Comparison of ENCODE assay signal across 15 cellular contexts in the genomic region with DNA sequence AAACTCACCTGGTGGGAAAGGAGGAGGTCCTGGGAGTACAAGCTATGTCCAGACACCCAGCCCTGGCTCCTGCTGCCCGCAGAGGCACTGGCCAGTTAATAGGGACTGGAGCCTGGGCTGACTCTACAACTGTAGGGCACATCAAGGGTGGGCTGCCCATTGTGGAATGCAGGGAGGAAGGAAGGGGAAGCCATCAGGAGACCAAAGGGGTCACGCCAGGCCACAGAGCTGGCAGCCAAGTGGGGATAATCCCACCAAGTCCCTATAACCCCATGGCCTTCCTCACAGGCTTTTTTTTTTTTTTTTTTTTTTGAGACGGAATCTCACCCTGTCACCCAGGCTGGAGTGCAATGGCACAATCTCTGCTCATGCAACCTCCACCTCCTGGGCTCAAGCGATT. TPM values are rescaled to one million over a fixed set of nuclear protein-coding genes. Genes with fewer than 3 reads are reported as not detected.
DNase-seq lines count a peak whose midpoint lies in the region; FAIRE-seq and TF ChIP-seq lines count a peak whose summit lies in the region.
"Had no signal": no experiment of that assay in that cellular context is flagged by ENCODE, and none has a peak within 500 bp of the region (broad histone marks: within the 10 kb centered on the region; RNA-seq: fewer than 3 reads in every experiment).

No MANE protein-coding gene starts in this region.

- H4K12ac ChIP-seq in trophoblast cell (ENCODE audit: low read depth, low read length) = no peak overlapping the region

- DNase-seq in right atrium auricular region (ENCODE audit: low spot score) = no peak
- DNase-seq in cardiac septum (ENCODE audit: low spot score) = no peak
- no peak for DNase-seq in astrocyte (ENCODE audit: low read depth)
- no peak for DNase-seq in trophoblast cell
- DNase-seq in Ammon's horn (ENCODE audit: low spot score) = no peak
- DNase-seq in NCI-H2029 treated with DMSO at 0.1 percent for 48 hours (lab: John Stamatoyannopoulos, UW) = no peak
- DNase-seq: ACHN; CD4-positive, alpha-beta T cell; GOT3; H9 had no signal

- H3K27me3 ChIP-seq in right atrium auricular region (no peaks in the 10 kb centered on the region), astrocyte (ENCODE audit: insufficient read depth, low read length) (no peaks in the 10 kb centered on the region), layer of hippocampus (ENCODE audit: control insufficient read depth, insufficient read depth, low read length) (no peaks in the 10 kb centered on the region), trophoblast cell (ENCODE audit: insufficient read depth, low read length) (no peaks in the 10 kb centered on the region)

- H2AFZ ChIP-seq in astrocyte (ENCODE audit: low read depth, low read length) (no peak overlapping the region), trophoblast cell (ENCODE audit: insufficient read depth, low read length, poor library complexity) (no peak overlapping the region)

- TF ChIP-seq CTCF in right atrium auricular region (IDR thresholded peaks at IDR 0.05) = no peak
- no peak for TF ChIP-seq CTCF in astrocyte (IDR thresholded peaks at IDR 0.05; ENCODE audit: insufficient read depth, low read depth, low read length)

- no peaks in the 10 kb centered on the region for H3K79me2 ChIP-seq in astrocyte (ENCODE audit: insufficient read depth, low read length)
- H3K79me2 ChIP-seq in trophoblast cell (ENCODE audit: control insufficient read depth, insufficient read depth, low read length, poor library complexity) = no peaks in the 10 kb centered on the region

- H3K27ac Mint-ChIP-seq in astrocyte (ENCODE audit: unreplicated experiment) = peak overlapping the region; percentile 41
- H3K27ac Mint-ChIP-seq: B cell; CD4-positive, alpha-beta T cell had no signal

- no peaks in the 10 kb centered on the region for H3K4me1 Mint-ChIP-seq in astrocyte (ENCODE audit: low read depth, unreplicated experiment)

- H3K4me3 Mint-ChIP-seq in astrocyte (ENCODE audit: unreplicated experiment) = no peak overlapping the region
- H3K4me3 Mint-ChIP-seq: B cell; CD4-positive, alpha-beta T cell had no signal

- H3K4me1 ChIP-seq in right atrium auricular region (peaks cover 0 to 4% of the 10 kb centered on the region in 2 donors), astrocyte (ENCODE audit: insufficient read depth, low read length) (no peaks in the 10 kb centered on the region), trophoblast cell (ENCODE audit: control insufficient read depth in 1 of 2, insufficient read depth in 2 of 2, low read length in 2 of 2) (no peaks in the 10 kb centered on the region)

- H2BK5ac ChIP-seq in trophoblast cell (ENCODE audit: low read depth, low read length, poor library complexity) = no peak overlapping the region

- H3K14ac ChIP-seq in trophoblast cell (ENCODE audit: low read length) = no peak overlapping the region

- no peak overlapping the region for H4K91ac ChIP-seq in trophoblast cell (ENCODE audit: low read depth, low read length)

- no peak for FAIRE-seq in astrocyte (lab: Jason Lieb, UNC)
- FAIRE-seq: GM12878 had no signal

- H3K4me2 ChIP-seq in astrocyte (ENCODE audit: low read length) = no peak overlapping the region
- H3K4me2 ChIP-seq in trophoblast cell (ENCODE audit: low read length) = no peak overlapping the region

- H4K20me1 ChIP-seq in astrocyte (ENCODE audit: insufficient read depth, low read length) = no peaks in the 10 kb centered on the region

- no peak overlapping the region for H3K18ac ChIP-seq in trophoblast cell (ENCODE audit: low read length)

- H3K4ac ChIP-seq in trophoblast cell (ENCODE audit: low read depth, low read length) = no peak overlapping the region

- H3K4me3 ChIP-seq in right atrium auricular region = no peak overlapping the region
- no peak overlapping the region for H3K4me3 ChIP-seq in astrocyte (ENCODE audit: insufficient read depth, low read depth, low read length)
- no peak overlapping the region for H3K4me3 ChIP-seq in trophoblast cell (ENCODE audit: low read depth, low read length)
- H3K4me3 ChIP-seq: GM12878 had no signal

- H3K9me3 ChIP-seq in right atrium auricular region (no peaks in the 10 kb centered on the region), astrocyte (ENCODE audit: insufficient read depth, low read depth, low read length) (no peaks in the 10 kb centered on the region), trophoblast cell (ENCODE audit: insufficient read depth, low read depth, low read length) (no peaks in the 10 kb centered on the region)

- no peaks in the 10 kb centered on the region for H3K36me3 Mint-ChIP-seq in astrocyte (ENCODE audit: low read depth, unreplicated experiment)

- H3K27me3 Mint-ChIP-seq in astrocyte (ENCODE audit: low read depth, unreplicated experiment) = no peaks in the 10 kb centered on the region
- H3K27me3 Mint-ChIP-seq: B cell; CD4-positive, alpha-beta T cell had no signal

- no peak overlapping the region for H3K9ac ChIP-seq in astrocyte (ENCODE audit: low read length)
- H3K9ac ChIP-seq in trophoblast cell (ENCODE audit: low read length) = no peak overlapping the region

- H3K9me3 Mint-ChIP-seq in astrocyte (ENCODE audit: unreplicated experiment) = no peaks in the 10 kb centered on the region
- H3K9me3 Mint-ChIP-seq: CD4-positive, alpha-beta T cell; H9 had no signal

- H3K36me3 ChIP-seq in right atrium auricular region (no peaks in the 10 kb centered on the region), astrocyte (ENCODE audit: insufficient read depth, low read length) (no peaks in the 10 kb centered on the region), trophoblast cell (ENCODE audit: control insufficient read depth in 1 of 2, insufficient read depth in 2 of 2, low read length in 2 of 2) (peaks cover 4% of the 10 kb centered on the region in 2 experiments)

- H2BK120ac ChIP-seq in trophoblast cell (ENCODE audit: insufficient read depth, low read length, poor library complexity) = no peak overlapping the region

- H2AK5ac ChIP-seq in trophoblast cell (ENCODE audit: low read length) = no peak overlapping the region

- intact Hi-C loops in cardiac septum (cut with DNase I) = loop anchor here (10.0 kb wide), 1 partner anchor 255 kb away; the partner anchor contains the start of gene RNF220

- H3K23ac ChIP-seq in trophoblast cell (ENCODE audit: low read length) = no peak overlapping the region

- no peak overlapping the region for H4K8ac ChIP-seq in trophoblast cell (ENCODE audit: low read depth, low read length)

- no peak overlapping the region for H2BK12ac ChIP-seq in trophoblast cell (ENCODE audit: low read length)

- H3K27ac ChIP-seq in right atrium auricular region = peak overlapping the region; percentile 34 to 61
- H3K27ac ChIP-seq in astrocyte (ENCODE audit: low read depth, low read length) = no peak overlapping the region
- peak overlapping the region; percentile 83 for H3K27ac ChIP-seq in layer of hippocampus (ENCODE audit: low read depth, low read length)
- no peak overlapping the region for H3K27ac ChIP-seq in trophoblast cell (ENCODE audit: low read depth, low read length)

- no CpG with 5 or more reads among the region's 4 CpGs for WGBS in trophoblast cell (ENCODE audit: extremely low coverage, insufficient coverage, insufficient read length)

- H3K79me1 ChIP-seq in trophoblast cell (ENCODE audit: low read length) = no peaks in the 10 kb centered on the region

RNA-seq across cellular contexts. Expression of gene TMEM53, which starts 14.7 kb away (rescaled TPM):
- total RNA-seq in right atrium auricular region (10 to 100 TPM in 1 of 2 donors, 1 to 10 TPM in 1; 8.3 to 13.1 TPM), cardiac septum (9.8 TPM), astrocyte (5.8 and 7.3 TPM in 2 replicates)
- polyA plus RNA-seq in trophoblast cell (2013) = 9.2 and 9.3 TPM in 2 replicates

RNA-seq across cellular contexts. Expression of gene ARMH1, which starts 14.9 kb away (rescaled TPM):
- total RNA-seq in right atrium auricular region (1 to 10 TPM in 1 of 2 donors, under 1 TPM in 1; 0.19 to 5.2 TPM), cardiac septum (0.70 TPM), astrocyte (2.5 and 4.8 TPM in 2 replicates)
- 1.3 and 1.5 TPM in 2 replicates for polyA plus RNA-seq in trophoblast cell (2013)
- total RNA-seq: A172, G401 had no signal

Comparison
In these comparisons a context has a peak if more than half of its experiments do, and no peak if none do; other contexts are left out.
1. H3K27ac ChIP-seq: peak in right atrium auricular region (2 of 2) and layer of hippocampus (single experiment); none in astrocyte (single experiment) and trophoblast cell (single experiment).